ENCODE assay signal across 8 cellular contexts in genomic region chr7:130942211-130942964, GRCh38.
DNase-seq lines count a peak whose midpoint lies in the region; ATAC-seq, FAIRE-seq and TF ChIP-seq lines count a peak whose summit lies in the region.

No MANE protein-coding gene starts in this region.

- H3K36me3 ChIP-seq in Panc1 (ENCODE audit: control insufficient read depth, insufficient read depth, low read length), result peaks cover 9% of the 10 kb centered on the region
- H3K36me3 ChIP-seq in endothelial cell of umbilical vein (ENCODE audit: control insufficient read depth in 2 of 2, extremely low read depth in 1 of 2, insufficient read depth in 2 of 2, low read length in 2 of 2), result peaks cover 0 to 4% of the 10 kb centered on the region in 2 experiments

- H3K27ac ChIP-seq in Panc1 (ENCODE audit: low read length) (peak overlapping the region; percentile 99), endothelial cell of umbilical vein (ENCODE audit: insufficient read depth, low read depth, low read length) (peak overlapping the region; percentile 31)

- no peaks in the 10 kb centered on the region for H4K20me1 ChIP-seq in endothelial cell of umbilical vein (replicated peaks; ENCODE audit: control insufficient read depth, extremely low read depth, insufficient read depth, low read length)

- CTCF ChIA-PET in Panc1 (lab: Charles Lee), result interaction anchor here (1.1 kb wide), 1 partner anchor 46 kb away, joined by 8 read pairs; no protein-coding TSS in a partner anchor
- CTCF ChIA-PET in endothelial cell of umbilical vein (lab: Charles Lee), result interaction anchor here (0.6 to 3.1 kb wide), 4 partner anchors 11 to 45 kb away, joined by 3 to 11 read pairs (median 4); no protein-coding TSS in a partner anchor

- H3K4me3 ChIP-seq in Panc1 (ENCODE audit: low read depth in 2 of 2, low read length in 2 of 2) (peak overlapping the region; percentile 67 to 83), endothelial cell of umbilical vein (replicated peaks in 1 of 3; ENCODE audit: insufficient read depth in 1 of 3, low read depth in 1 of 3, low read length in 3 of 3) (peak overlapping the region in 1 of 3 experiments; percentile 87)

- no peaks in the 10 kb centered on the region for H3K79me2 ChIP-seq in endothelial cell of umbilical vein (ENCODE audit: control insufficient read depth, insufficient read depth, low read length)

- no peak overlapping the region for H2AFZ ChIP-seq in endothelial cell of umbilical vein (ENCODE audit: low read depth, low read length)

- intact Hi-C loops in Panc1 (cut with micrococcal nuclease; ENCODE audit: unreplicated experiment), result loop anchor here (5.0 kb wide), 1 partner anchor 45 kb away; no protein-coding TSS in a partner anchor
- intact Hi-C loops in endothelial cell of umbilical vein (cut with micrococcal nuclease), result no loop called here

- H3K4me1 ChIP-seq in Panc1 (ENCODE audit: control insufficient read depth, insufficient read depth, low read length) (peaks cover 74% of the 10 kb centered on the region), endothelial cell of umbilical vein (ENCODE audit: control insufficient read depth, extremely low read depth, insufficient read depth, low read length) (peaks cover 13% of the 10 kb centered on the region)

- TF ChIP-seq POLR2A in endothelial cell of umbilical vein (IDR thresholded peaks at IDR 0.05; ENCODE audit: low read depth, low read length), result no peak

- H3K4me2 ChIP-seq in endothelial cell of umbilical vein (ENCODE audit: insufficient read depth, low read length), result peak overlapping the region; percentile 99

- H3K27me3 ChIP-seq in Panc1 (ENCODE audit: control insufficient read depth, insufficient read depth, low read length) (no peaks in the 10 kb centered on the region), endothelial cell of umbilical vein (ENCODE audit: control insufficient read depth in 2 of 2, insufficient read depth in 2 of 2, low read length in 2 of 2) (no peaks in the 10 kb centered on the region)

- POLR2A ChIA-PET in Panc1 (lab: Charles Lee), result interaction anchor here (0.7 to 1.5 kb wide), 4 partner anchors 15 to 91 kb away, joined by 3 to 7 read pairs (median 4); no protein-coding TSS in a partner anchor
- POLR2A ChIA-PET in endothelial cell of umbilical vein (lab: Charles Lee), result no interaction called here

- H3K9me3 ChIP-seq in Panc1 (ENCODE audit: control insufficient read depth, insufficient read depth, low read depth, low read length), result no peaks in the 10 kb centered on the region
- H3K9me3 ChIP-seq in endothelial cell of umbilical vein (replicated peaks; ENCODE audit: control insufficient read depth, insufficient read depth, low read length), result no peaks in the 10 kb centered on the region

- dilution Hi-C loops in endothelial cell of umbilical vein (cut with MboI; ENCODE audit: extremely low pct_ligation_motif_present, low sequenced_read_pairs), result no loop called here

- DNase-seq in ELR (ENCODE audit: low read depth), result peak; percentile 68
- DNase-seq in Panc1 (ENCODE audit: low read depth, low spot score), result peak; percentile 91
- peak; percentile 31 for DNase-seq in endothelial cell of umbilical vein (ENCODE audit: low read depth, low spot score)
- no peak for DNase-seq in omental fat pad (ENCODE audit: low spot score)
- no peak for DNase-seq in NCI-H1048 (lab: John Stamatoyannopoulos, UW)
- DNase-seq in occipital lobe (lab: John Stamatoyannopoulos, UW), result no peak

- ATAC-seq in Panc1 (peak; percentile 64), omental fat pad (ENCODE audit: low FRiP score) (peak; percentile 30), HG03439 (IDR thresholded peaks at IDR 0.05; ENCODE audit: unreplicated experiment) (no peak), GM21825 (IDR thresholded peaks at IDR 0.05; ENCODE audit: unreplicated experiment) (no peak)

- in situ Hi-C loops in Panc1 (cut with HindIII; ENCODE audit: low pct_unique_long_range_greater_than_20kb, low sequenced_read_pairs), result no loop called here

- H3K9me1 ChIP-seq in endothelial cell of umbilical vein (replicated peaks; ENCODE audit: control insufficient read depth, extremely low read depth, insufficient read depth, low read length), result no peaks in the 10 kb centered on the region

- BruUV-seq in Panc1 (replicated peaks; lab: Mats Ljungman, UMichigan) (no TSS peak), endothelial cell of umbilical vein (replicated peaks; lab: Mats Ljungman, UMichigan) (no TSS peak)

- TF ChIP-seq CTCF in Panc1 (IDR thresholded peaks at IDR 0.05) (no peak), endothelial cell of umbilical vein (IDR thresholded peaks at IDR 0.05; ENCODE audit: extremely low read depth in 1 of 2, insufficient read depth in 1 of 2, low read depth in 1 of 2, low read length in 2 of 2) (no peak), omental fat pad (IDR thresholded peaks at IDR 0.05) (no peak)

- FAIRE-seq in endothelial cell of umbilical vein (lab: Jason Lieb, UNC), result no peak

- H3K9ac ChIP-seq in endothelial cell of umbilical vein (replicated peaks; ENCODE audit: extremely low read depth, insufficient read depth, low read length), result no peak overlapping the region

TF ChIP-seq in endothelial cell of umbilical vein, 7 proteins besides CTCF, POLR2A, EP300 and RAD21:
- TF ChIP-seq MYC (IDR thresholded peaks at IDR 0.05; ENCODE audit: low read depth, low read length) (no peak), EZH2 (IDR thresholded peaks at IDR 0.05; ENCODE audit: borderline replicate concordance, low read depth, low read length, severe bottlenecking) (no peak), POLR2AphosphoS5 (IDR thresholded peaks at IDR 0.05; ENCODE audit: insufficient read depth, low read depth, low read length) (no peak), MAX (IDR thresholded peaks at IDR 0.05; ENCODE audit: insufficient read depth, insufficient read length) (no peak), GATA2 (IDR thresholded peaks at IDR 0.05; ENCODE audit: insufficient read depth, insufficient read length, low read depth, low read length) (no peak), FOS (IDR thresholded peaks at IDR 0.05; ENCODE audit: borderline replicate concordance, insufficient read depth, low read length) (no peak), JUN (IDR thresholded peaks at IDR 0.05; ENCODE audit: borderline replicate concordance, insufficient read depth, insufficient read length, low read depth) (no peak)

Comparison
In these comparisons a context has a peak if more than half of its experiments do, and no peak if none do; other contexts are left out.
1. DNase-seq: peak in ELR (single experiment), Panc1 (single experiment) and endothelial cell of umbilical vein (single experiment); none in omental fat pad (single experiment), NCI-H1048 (single experiment) and occipital lobe (single experiment).
2. ATAC-seq: peak in Panc1 (single experiment) and omental fat pad (single experiment); none in HG03439 (single experiment) and GM21825 (single experiment).